In genomic region chr13:76656056-76656455, GRCh38 we compare ENCODE assay signal across 15 cellular contexts.
"Had no signal": no experiment of that assay in that cellular context is flagged by ENCODE, and none has a peak within 500 bp of the region (broad histone marks: within the 10 kb centered on the region; RNA-seq: fewer than 3 reads in every experiment).

No MANE protein-coding gene starts in this region.

- ATAC-seq: activated CD8-positive, alpha-beta T cell treated with anti-CD3 and anti-CD28 coated beads, Interleukin-2, amount 10 ng/mL, durations not matched to agents 7 days and 5 days; naive thymus-derived CD4-positive, alpha-beta T cell; WTC11 had no signal

- H3K4me1 ChIP-seq: breast epithelium, esophagus muscularis mucosa, lower lobe of right lung, right atrium auricular region, uterus had no signal

- H3K9me3 ChIP-seq: breast epithelium, esophagus muscularis mucosa, lower lobe of right lung, right atrium auricular region, uterus had no signal

- H3K36me3 ChIP-seq: breast epithelium, esophagus muscularis mucosa, lower lobe of right lung, right atrium auricular region, uterus had no signal

- DNase-seq: activated CD4-positive, alpha-beta T cell treated with anti-CD3 and anti-CD28 coated beads for 48 hours; activated CD8-positive, alpha-beta memory T cell treated with anti-CD3 and anti-CD28 coated beads, Interleukin-2, amount 50 U/mL, for 48 hours; activated CD8-positive, alpha-beta T cell treated with anti-CD3 and anti-CD28 coated beads, Interleukin-2, amount 10 ng/mL, durations not matched to agents 7 days and 5 days; activated naive CD8-positive, alpha-beta T cell treated with anti-CD3 and anti-CD28 coated beads, Interleukin-2, amount 10 ng/mL, durations not matched to agents 7 days and 5 days; aorta; dorsolateral prefrontal cortex; hypothalamus; lower lobe of right lung; naive thymus-derived CD4-positive, alpha-beta T cell; uterus had no signal

- H3K27me3 ChIP-seq: breast epithelium, dorsolateral prefrontal cortex, esophagus muscularis mucosa, right atrium auricular region, uterus had no signal

- H3K27ac ChIP-seq: breast epithelium, esophagus muscularis mucosa, lower lobe of right lung, right atrium auricular region, skin epidermis, uterus had no signal

- H3K4me3 ChIP-seq: breast epithelium, dorsolateral prefrontal cortex, esophagus muscularis mucosa, lower lobe of right lung, right atrium auricular region, skin epidermis, uterus had no signal
